ENCODE assay signal across 14 cellular contexts in the genomic region with DNA sequence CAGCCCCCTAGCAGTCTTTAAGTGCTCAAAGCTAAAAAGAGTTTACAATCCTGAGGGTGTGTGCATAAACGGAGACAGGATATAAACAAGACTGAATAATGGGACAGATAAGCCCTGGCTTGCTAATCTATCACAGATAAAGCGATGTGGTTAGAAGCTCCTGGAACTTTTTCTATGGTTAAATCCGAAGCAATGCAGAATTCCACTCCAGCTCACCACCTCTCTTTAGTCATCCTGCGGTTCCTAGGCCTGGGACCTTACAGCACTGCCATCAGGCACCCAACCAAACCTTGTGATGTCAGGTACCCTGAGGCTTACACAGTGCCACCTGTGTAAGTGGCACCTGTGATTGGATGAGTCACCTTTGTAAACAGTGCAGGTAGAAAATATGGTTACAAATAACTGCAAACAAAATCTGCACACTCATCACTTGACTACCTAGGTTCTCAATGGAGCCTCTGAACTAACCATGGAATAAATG. TPM values are rescaled to one million over a fixed set of nuclear protein-coding genes. Genes with fewer than 3 reads are reported as not detected.
DNase-seq lines count a peak whose midpoint lies in the region; ATAC-seq and TF ChIP-seq lines count a peak whose summit lies in the region.
"Had no signal": no experiment of that assay in that cellular context is flagged by ENCODE, and none has a peak within 500 bp of the region (broad histone marks: within the 10 kb centered on the region; RNA-seq: fewer than 3 reads in every experiment).

No MANE protein-coding gene starts in this region.

- no peak overlapping the region for H3K4me3 Mint-ChIP-seq in CD4-positive, alpha-beta memory T cell

- H3K9me3 ChIP-seq in HEK293 (ENCODE audit: control insufficient read depth, insufficient read depth, low read depth, low read length) (no peaks in the 10 kb centered on the region), RWPE2 (ENCODE audit: severe bottlenecking) (no peaks in the 10 kb centered on the region), suprapubic skin (no peaks in the 10 kb centered on the region)
- H3K9me3 ChIP-seq in CD4-positive, alpha-beta memory T cell (ENCODE audit: control insufficient read depth in 1 of 2, low read length in 2 of 2) = no peaks in the 10 kb centered on the region
- H3K9me3 ChIP-seq: HAP-1, SK-N-SH had no signal

- H3K4me3 ChIP-seq in HEK293 (ENCODE audit: low read depth, low read length) (no peak overlapping the region), RWPE2 (ENCODE audit: severe bottlenecking) (no peak overlapping the region), fibroblast of pulmonary artery (replicated peaks; ENCODE audit: low read depth, low read length) (no peak overlapping the region), suprapubic skin (no peak overlapping the region)
- H3K4me3 ChIP-seq in CD4-positive, alpha-beta memory T cell (ENCODE audit: low read length in 2 of 2) = no peak overlapping the region
- H3K4me3 ChIP-seq: HAP-1 had no signal

- no peaks in the 10 kb centered on the region for H3K27me3 ChIP-seq in RWPE2 (ENCODE audit: insufficient read depth, poor library complexity, severe bottlenecking)
- peaks cover 6% of the 10 kb centered on the region for H3K27me3 ChIP-seq in suprapubic skin
- H3K27me3 ChIP-seq in CD4-positive, alpha-beta memory T cell (ENCODE audit: insufficient read depth, low read length) = no peaks in the 10 kb centered on the region

- TF ChIP-seq EP300 in suprapubic skin (IDR thresholded peaks at IDR 0.05) = no peak

- H3K36me3 ChIP-seq in HEK293 (ENCODE audit: control insufficient read depth in 2 of 2, insufficient read depth in 1 of 2, low read length in 2 of 2) (no peaks in the 10 kb centered on the region), RWPE2 (ENCODE audit: low read depth) (no peaks in the 10 kb centered on the region), suprapubic skin (no peaks in the 10 kb centered on the region)
- no peaks in the 10 kb centered on the region for H3K36me3 ChIP-seq in CD4-positive, alpha-beta memory T cell (ENCODE audit: insufficient read depth, low read length)
- H3K36me3 ChIP-seq: HAP-1 had no signal

- POLR2A ChIA-PET in HEK293 (lab: Yijun Ruan, JAX) = interaction anchor here (0.7 kb wide), 1 partner anchor 159 kb away, joined by 3 read pairs; no protein-coding TSS in a partner anchor
- POLR2A ChIA-PET in CD4-positive, alpha-beta memory T cell (lab: Charles Lee; ENCODE audit: partially characterized antibody) = interaction anchor here (1.2 kb wide), 1 partner anchor 156 kb away, joined by 6 read pairs; a partner anchor contains a TSS

- TF ChIP-seq CTCF in HEK293 (tag by site-specific recombination; IDR thresholded peaks at IDR 0.05) (no peak), RWPE2 (IDR thresholded peaks at IDR 0.05; ENCODE audit: poor library complexity, severe bottlenecking) (no peak), fibroblast of pulmonary artery (IDR thresholded peaks at IDR 0.05; ENCODE audit: low read length, missing control alignments) (no peak), suprapubic skin (IDR thresholded peaks at IDR 0.05) (no peak)

- intact Hi-C loops in CD4-positive, alpha-beta memory T cell (cut with micrococcal nuclease) = no loop called here

- H3K4me1 Mint-ChIP-seq in CD4-positive, alpha-beta memory T cell = no peaks in the 10 kb centered on the region

- H3K27ac ChIP-seq in HEK293 (ENCODE audit: extremely low read depth, low read depth, low read length) = peak overlapping the region; percentile 14; the same call in 1 of the 2 replicates
- H3K27ac ChIP-seq in RWPE2 (ENCODE audit: poor library complexity, severe bottlenecking) = peak overlapping the region; percentile 36
- H3K27ac ChIP-seq in suprapubic skin = peak overlapping the region; percentile 6
- no peak overlapping the region for H3K27ac ChIP-seq in CD4-positive, alpha-beta memory T cell (ENCODE audit: low read depth, low read length)

- H3K4me1 ChIP-seq in HEK293 (ENCODE audit: control insufficient read depth, insufficient read depth, low read length) (peaks cover 12% of the 10 kb centered on the region), RWPE2 (ENCODE audit: insufficient read depth, poor library complexity, severe bottlenecking) (peaks cover 18% of the 10 kb centered on the region), suprapubic skin (peaks cover 14% of the 10 kb centered on the region)
- no peaks in the 10 kb centered on the region for H3K4me1 ChIP-seq in CD4-positive, alpha-beta memory T cell (ENCODE audit: insufficient read depth, low read length)

- DNase-seq in RWPE2 (ENCODE audit: low spot score) = no peak
- DNase-seq in fibroblast of pulmonary artery (ENCODE audit: low read depth) = peak; percentile 59
- DNase-seq in suprapubic skin (ENCODE audit: low spot score in 2 of 2) = no peak
- DNase-seq in NOMO-1 treated with DMSO at 0.1 percent for 48 hours (lab: John Stamatoyannopoulos, UW; ENCODE audit: unreplicated experiment) = no peak
- DNase-seq in CD4-positive, alpha-beta memory T cell = no peak
- DNase-seq: activated CD8-positive, alpha-beta memory T cell treated with anti-CD3 and anti-CD28 coated beads for 24 hours; amygdala; GF-D8; NCI-H187 treated with DMSO at 0.1 percent for 48 hours; posterior cingulate gyrus; SK-N-SH had no signal

- peaks cover 0 to 2% (median 0%) of the 10 kb centered on the region in 8 donors for H3K9me3 Mint-ChIP-seq in CD4-positive, alpha-beta memory T cell

- CTCF ChIA-PET in HEK293 (lab: Yijun Ruan, JAX) = interaction anchor here (0.6 kb wide), 1 partner anchor 1141 kb away, joined by 3 read pairs; no protein-coding TSS in a partner anchor
- CTCF ChIA-PET in CD4-positive, alpha-beta memory T cell (lab: Charles Lee; ENCODE audit: partially characterized antibody) = interaction anchor here (0.6 kb wide), 1 partner anchor 180 kb away, joined by 3 read pairs; no protein-coding TSS in a partner anchor

- H3K36me3 Mint-ChIP-seq in CD4-positive, alpha-beta memory T cell = no peaks in the 10 kb centered on the region

- ATAC-seq in RWPE2 (ENCODE audit: low read depth) (peak; percentile 79), HG02763 (IDR thresholded peaks at IDR 0.05; ENCODE audit: unreplicated experiment) (no peak)

- H3K27ac Mint-ChIP-seq in CD4-positive, alpha-beta memory T cell = no peak overlapping the region

- H3K27me3 Mint-ChIP-seq in CD4-positive, alpha-beta memory T cell = peaks cover 3 to 5% of the 10 kb centered on the region in 2 donors

- 56% methylated on average over 4 of the region's 4 CpGs for WGBS in suprapubic skin

- TF ChIP-seq POLR2A in suprapubic skin (IDR thresholded peaks at IDR 0.05) = no peak

TF ChIP-seq in HEK293, 187 proteins besides CTCF, POLR2A, EP300 and RAD21:
- TF ChIP-seq FEZF1 (tag by site-specific recombination; IDR thresholded peaks at IDR 0.05) (no peak), ZNF121 (tag by site-specific recombination; IDR thresholded peaks at IDR 0.05) (no peak), ZBTB17 (tag by site-specific recombination; IDR thresholded peaks at IDR 0.05) (peak; percentile 85), KLF16 (tag by site-specific recombination; IDR thresholded peaks at IDR 0.05) (no peak), ZBTB20 (tag by site-specific recombination; IDR thresholded peaks at IDR 0.05) (no peak)
- TF ChIP-seq, protein P1, sequence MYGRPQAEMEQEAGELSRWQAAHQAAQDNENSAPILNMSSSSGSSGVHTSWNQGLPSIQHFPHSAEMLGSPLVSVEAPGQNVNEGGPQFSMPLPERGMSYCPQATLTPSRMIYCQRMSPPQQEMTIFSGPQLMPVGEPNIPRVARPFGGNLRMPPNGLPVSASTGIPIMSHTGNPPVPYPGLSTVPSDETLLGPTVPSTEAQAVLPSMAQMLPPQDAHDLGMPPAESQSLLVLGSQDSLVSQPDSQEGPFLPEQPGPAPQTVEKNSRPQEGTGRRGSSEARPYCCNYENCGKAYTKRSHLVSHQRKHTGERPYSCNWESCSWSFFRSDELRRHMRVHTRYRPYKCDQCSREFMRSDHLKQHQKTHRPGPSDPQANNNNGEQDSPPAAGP (tag by site-specific recombination; IDR thresholded peaks at IDR 0.05) = no peak

RNA-seq across cellular contexts. Expression of a gene that starts 31.5 kb away (rescaled TPM):
- total RNA-seq in suprapubic skin = 1 to 10 TPM in 3 of 4 donors, under 1 TPM in 1; 0.68 to 2.6 (median 2.1) TPM
- under 1 TPM; 0.06 TPM for total RNA-seq in CD4-positive, alpha-beta memory T cell
- not detected for polyA plus RNA-seq in CD4-positive, alpha-beta memory T cell
- polyA plus RNA-seq: SK-N-SH had no signal
